1 cellular context compared by ENCODE assay signal in the genomic region with DNA sequence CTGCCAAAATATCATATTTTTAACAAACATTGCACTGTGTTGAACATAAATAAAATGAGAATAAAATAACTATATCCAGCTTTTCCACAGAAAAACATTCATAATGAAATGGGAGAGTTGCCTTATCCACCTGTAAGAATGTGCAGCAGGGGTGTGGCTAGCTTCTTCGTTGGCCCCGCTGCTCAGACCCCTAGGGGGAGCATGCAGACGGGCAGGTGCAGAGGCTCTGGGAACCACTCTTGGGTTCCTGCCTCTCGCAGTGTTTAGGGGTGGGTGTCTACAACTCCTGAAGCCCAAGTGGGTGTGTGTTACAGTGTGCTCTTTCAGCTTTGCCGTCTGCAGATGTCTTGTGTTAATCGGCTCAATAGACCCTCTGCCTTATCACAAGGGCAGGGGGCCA.
TF ChIP-seq lines count a peak whose summit lies in the region.

No MANE protein-coding gene starts in this region.

TF ChIP-seq in HepG2, 621 proteins besides CTCF, POLR2A, EP300 and RAD21:
- TF ChIP-seq, protein P1, sequence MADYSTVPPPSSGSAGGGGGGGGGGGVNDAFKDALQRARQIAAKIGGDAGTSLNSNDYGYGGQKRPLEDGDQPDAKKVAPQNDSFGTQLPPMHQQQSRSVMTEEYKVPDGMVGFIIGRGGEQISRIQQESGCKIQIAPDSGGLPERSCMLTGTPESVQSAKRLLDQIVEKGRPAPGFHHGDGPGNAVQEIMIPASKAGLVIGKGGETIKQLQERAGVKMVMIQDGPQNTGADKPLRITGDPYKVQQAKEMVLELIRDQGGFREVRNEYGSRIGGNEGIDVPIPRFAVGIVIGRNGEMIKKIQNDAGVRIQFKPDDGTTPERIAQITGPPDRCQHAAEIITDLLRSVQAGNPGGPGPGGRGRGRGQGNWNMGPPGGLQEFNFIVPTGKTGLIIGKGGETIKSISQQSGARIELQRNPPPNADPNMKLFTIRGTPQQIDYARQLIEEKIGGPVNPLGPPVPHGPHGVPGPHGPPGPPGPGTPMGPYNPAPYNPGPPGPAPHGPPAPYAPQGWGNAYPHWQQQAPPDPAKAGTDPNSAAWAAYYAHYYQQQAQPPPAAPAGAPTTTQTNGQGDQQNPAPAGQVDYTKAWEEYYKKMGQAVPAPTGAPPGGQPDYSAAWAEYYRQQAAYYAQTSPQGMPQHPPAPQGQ (CRISPR knock-in tag; IDR thresholded peaks at IDR 0.05; ENCODE audit: borderline replicate concordance), result no peak
